In the genomic region with DNA sequence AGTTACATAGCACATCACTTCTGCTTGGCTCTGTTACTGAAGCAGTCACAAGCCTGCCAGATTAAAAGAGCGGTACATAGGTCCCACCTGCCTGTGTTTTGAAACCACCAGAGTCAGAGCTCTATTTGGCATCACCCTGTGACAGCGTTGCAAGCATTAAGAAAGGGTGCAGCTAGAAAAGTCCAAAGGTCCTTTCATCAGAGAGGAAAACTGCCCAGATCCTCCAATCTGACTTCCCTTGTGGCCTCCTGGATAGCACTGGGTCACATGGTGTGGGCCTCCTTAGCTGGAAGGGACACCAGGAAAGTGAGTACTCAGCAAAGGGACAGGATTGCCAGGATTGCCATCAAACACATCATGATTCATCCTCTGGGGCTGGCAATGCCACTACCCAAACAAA, we compare ENCODE assay signal across 20 cellular contexts. TPM values are rescaled to one million over a fixed set of nuclear protein-coding genes. Genes with fewer than 3 reads are reported as not detected.
DNase-seq lines count a peak whose midpoint lies in the region; ATAC-seq and TF ChIP-seq lines count a peak whose summit lies in the region.
"Had no signal": no experiment of that assay in that cellular context is flagged by ENCODE, and none has a peak within 500 bp of the region (broad histone marks: within the 10 kb centered on the region; RNA-seq: fewer than 3 reads in every experiment).

No MANE protein-coding gene starts in this region.

- H3K9me3 ChIP-seq in PC-3 (ENCODE audit: low read length): no peaks in the 10 kb centered on the region

- H4K20me1 ChIP-seq in PC-3 (ENCODE audit: low read length): peaks cover 27% of the 10 kb centered on the region

- no peak overlapping the region for H3K27ac Mint-ChIP-seq in activated CD4-positive, alpha-beta T cell treated with anti-CD3 and anti-CD28 coated beads, Interleukin-2, amount 10 ng/mL, durations not matched to agents 7 days and 5 days
- H3K27ac Mint-ChIP-seq: natural killer cell had no signal

- H3K9me3 Mint-ChIP-seq in activated CD4-positive, alpha-beta T cell treated with anti-CD3 and anti-CD28 coated beads, Interleukin-2, amount 10 ng/mL, durations not matched to agents 7 days and 5 days: peaks cover 11% of the 10 kb centered on the region
- H3K9me3 Mint-ChIP-seq: CD4-positive, alpha-beta memory T cell; natural killer cell; T-cell had no signal

- no peak overlapping the region; the same call in 1 of the 2 replicates for H3K27ac ChIP-seq in PC-3 (ENCODE audit: low read length)
- H3K27ac ChIP-seq: cardiac muscle cell had no signal

- BruUV-seq in PC-3 (replicated peaks; lab: Mats Ljungman, UMichigan): no TSS peak

- H3K27me3 Mint-ChIP-seq in activated CD4-positive, alpha-beta T cell treated with anti-CD3 and anti-CD28 coated beads, Interleukin-2, amount 10 ng/mL, durations not matched to agents 7 days and 5 days: no peaks in the 10 kb centered on the region
- H3K27me3 Mint-ChIP-seq: CD4-positive, alpha-beta memory T cell; T-cell had no signal

- no peaks in the 10 kb centered on the region for H3K9me2 ChIP-seq in PC-3 (replicated peaks; ENCODE audit: low read length)

- no peak overlapping the region for H3K9ac ChIP-seq in PC-3 (ENCODE audit: low read length)

- POLR2A ChIA-PET in PC-3 (lab: Charles Lee; ENCODE audit: unreplicated experiment): interaction anchor here (0.6 to 1.1 kb wide), 2 partner anchors 15 to 23 kb away, joined by 4 to 9 read pairs; partner anchors contain the start of gene STX3
- POLR2A ChIA-PET in activated CD4-positive, alpha-beta T cell treated with anti-CD3 and anti-CD28 coated beads, Interleukin-2, amount 10 ng/mL, durations not matched to agents 7 days and 5 days (lab: Charles Lee): no interaction called here

- H3K36me3 Mint-ChIP-seq in activated CD4-positive, alpha-beta T cell treated with anti-CD3 and anti-CD28 coated beads, Interleukin-2, amount 10 ng/mL, durations not matched to agents 7 days and 5 days (ENCODE audit: low read depth): peaks cover 79% of the 10 kb centered on the region

- no peaks in the 10 kb centered on the region for H3F3A ChIP-seq in PC-3 (ENCODE audit: low read length, unreplicated experiment)

- no peak overlapping the region for H2AFZ ChIP-seq in PC-3 (ENCODE audit: low read length)

- peak; percentile 81 for ATAC-seq in PC-3
- no peak for ATAC-seq in HG02678 (IDR thresholded peaks at IDR 0.05; ENCODE audit: unreplicated experiment)
- ATAC-seq in HG02763 (IDR thresholded peaks at IDR 0.05; ENCODE audit: unreplicated experiment): no peak
- ATAC-seq: natural killer cell, T-cell had no signal

- H3K4me1 ChIP-seq in PC-3 (ENCODE audit: insufficient read depth, low read length): peaks cover 32% of the 10 kb centered on the region

- intact Hi-C loops in PC-3 (cut with micrococcal nuclease): no loop called here

- TF ChIP-seq CTCF in PC-3 (conservative IDR thresholded peaks at IDR 0.05; ENCODE audit: low read depth, low read length): no peak

- H3K4me2 ChIP-seq in PC-3 (ENCODE audit: low read length): peak overlapping the region; percentile 29
- H3K4me2 ChIP-seq: smooth muscle cell had no signal

- H3K4me1 Mint-ChIP-seq in activated CD4-positive, alpha-beta T cell treated with anti-CD3 and anti-CD28 coated beads, Interleukin-2, amount 10 ng/mL, durations not matched to agents 7 days and 5 days: peaks cover 66% of the 10 kb centered on the region

- CTCF ChIA-PET in PC-3 (lab: Charles Lee): no interaction called here
- CTCF ChIA-PET in activated CD4-positive, alpha-beta T cell treated with anti-CD3 and anti-CD28 coated beads, Interleukin-2, amount 10 ng/mL, durations not matched to agents 7 days and 5 days (lab: Charles Lee): interaction anchor here (0.7 to 1.6 kb wide), 2 partner anchors 16 to 24 kb away, joined by 4 read pairs; no protein-coding TSS in a partner anchor

- H3K27me3 ChIP-seq in PC-3 (ENCODE audit: low read length): no peaks in the 10 kb centered on the region
- H3K27me3 ChIP-seq: cardiac muscle cell had no signal

- H3K36me3 ChIP-seq in PC-3 (ENCODE audit: low read depth, low read length): peaks cover 12% of the 10 kb centered on the region; the same call in 1 of the 2 replicates

- H3K4me3 ChIP-seq in PC-3 (ENCODE audit: low read length): no peak overlapping the region
- H3K4me3 ChIP-seq: cardiac muscle cell, smooth muscle cell had no signal

- no peak overlapping the region for H3K4me3 Mint-ChIP-seq in activated CD4-positive, alpha-beta T cell treated with anti-CD3 and anti-CD28 coated beads, Interleukin-2, amount 10 ng/mL, durations not matched to agents 7 days and 5 days
- H3K4me3 Mint-ChIP-seq: CD4-positive, alpha-beta memory T cell; natural killer cell; T-cell had no signal

- peaks cover 17% of the 10 kb centered on the region; the same call in 1 of the 2 replicates for H3K79me2 ChIP-seq in PC-3 (ENCODE audit: low read length)

- DNase-seq in AG08395 (ENCODE audit: low spot score): peak; percentile 30
- peak; percentile 65 for DNase-seq in PC-3
- peak; percentile 42 for DNase-seq in kidney tubule cell (ENCODE audit: low spot score)
- DNase-seq in pons (ENCODE audit: low spot score): peak; percentile 37
- DNase-seq in activated CD4-positive, alpha-beta T cell treated with anti-CD3 and anti-CD28 coated beads, Interleukin-2, amount 10 ng/mL, durations not matched to agents 7 days and 5 days: no peak
- no peak for DNase-seq in stimulated activated CD4-positive, alpha-beta T cell treated with anti-CD3 and anti-CD28 coated beads, Interleukin-4, amount 100 ng/mL, for 1 hour
- DNase-seq: activated CD4-positive, alpha-beta T cell treated with anti-CD3 and anti-CD28 coated beads, Interleukin-2, amount 50 U/mL, for 48 hours; activated T-cell treated with anti-CD3 and anti-CD28 coated beads, Interleukin-2, amount 50 U/mL, for 48 hours; CD4-positive, alpha-beta memory T cell; erythroblast; Karpas-422; natural killer cell; NCI-H1105; NCI-H2081 treated with DMSO at 0.1 percent for 48 hours; stimulated activated CD8-positive, alpha-beta memory T cell treated with anti-CD3 and anti-CD28 coated beads, Interleukin-4, amount 100 ng/mL, for 48 hours; T-cell had no signal

RNA-seq across cellular contexts. Expression of gene STX3, which starts 22.9 kb away (rescaled TPM):
- total RNA-seq in PC-3 (2014; rRNA removed): 34.3 and 49.8 TPM in 2 replicates
- total RNA-seq in activated CD4-positive, alpha-beta T cell treated with anti-CD3 and anti-CD28 coated beads, Interleukin-2, amount 10 ng/mL, durations not matched to agents 7 days and 5 days: 10 to 100 TPM; 39.6 to 42.0 TPM

RNA-seq across cellular contexts. Expression of gene MRPL16, which starts 32.5 kb away (rescaled TPM):
- total RNA-seq in PC-3 (2014; rRNA removed): 111 and 123 TPM in 2 replicates
- 10 to 100 TPM; 77.1 to 78.3 TPM for total RNA-seq in activated CD4-positive, alpha-beta T cell treated with anti-CD3 and anti-CD28 coated beads, Interleukin-2, amount 10 ng/mL, durations not matched to agents 7 days and 5 days

Comparison
In these comparisons a context has a peak if more than half of its experiments do, and no peak if none do; other contexts are left out.
1. DNase-seq: peak in AG08395 (single experiment), PC-3 (single experiment), kidney tubule cell (single experiment) and pons (single experiment); none in activated CD4-positive, alpha-beta T cell treated with anti-CD3 and anti-CD28 coated beads, Interleukin-2, amount 10 ng/mL, durations not matched to agents 7 days and 5 days (single experiment) and stimulated activated CD4-positive, alpha-beta T cell treated with anti-CD3 and anti-CD28 coated beads, Interleukin-4, amount 100 ng/mL, for 1 hour (single experiment).